ENCODE assay signal across 1 cellular context in genomic region chr10:22043327-22043633, GRCh38.
TF ChIP-seq lines count a peak whose summit lies in the region.

No MANE protein-coding gene starts in this region.

TF ChIP-seq in HEK293T, 16 proteins besides CTCF, POLR2A, EP300 and RAD21 (continued from another document):
- TF ChIP-seq TARDBP (IDR thresholded peaks at IDR 0.05): no peak
- TF ChIP-seq CTBP1 (IDR thresholded peaks at IDR 0.05; ENCODE audit: borderline replicate concordance): no peak
- no peak for TF ChIP-seq FOXA1 (IDR thresholded peaks at IDR 0.05)
- no peak for TF ChIP-seq NFRKB (IDR thresholded peaks at IDR 0.05)
- TF ChIP-seq PKNOX1 (IDR thresholded peaks at IDR 0.05): no peak
- TF ChIP-seq FOXM1 (IDR thresholded peaks at IDR 0.05; ENCODE audit: borderline replicate concordance): no peak
- no peak for TF ChIP-seq L3MBTL2 (conservative IDR thresholded peaks at IDR 0.05)
- TF ChIP-seq HDGF (IDR thresholded peaks at IDR 0.05; ENCODE audit: borderline replicate concordance): no peak
TF ChIP-seq in HEK293T: peak in this region for 0.
